In the genomic region with DNA sequence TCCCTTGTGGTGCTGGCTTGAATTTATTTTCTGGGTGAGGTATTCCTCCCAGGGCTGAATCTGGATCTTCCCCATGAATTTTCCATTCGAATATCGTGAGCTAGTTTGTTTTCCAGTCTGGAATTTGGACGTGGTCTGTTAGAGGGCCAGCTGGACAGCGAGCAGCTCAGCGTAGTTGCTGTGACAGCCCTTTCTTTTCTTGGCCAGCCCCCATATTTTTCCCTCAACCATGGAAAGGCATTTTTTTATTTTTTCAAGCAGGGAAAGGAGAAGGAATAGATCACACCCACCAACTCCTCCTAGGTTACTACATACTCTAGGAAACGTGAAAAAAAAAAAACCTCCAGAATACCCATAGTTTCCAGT, we compare ENCODE assay signal across 10 cellular contexts.
DNase-seq lines count a peak whose midpoint lies in the region; ATAC-seq and TF ChIP-seq lines count a peak whose summit lies in the region.
"Had no signal": no experiment of that assay in that cellular context is flagged by ENCODE, and none has a peak within 500 bp of the region (broad histone marks: within the 10 kb centered on the region; RNA-seq: fewer than 3 reads in every experiment).

No MANE protein-coding gene starts in this region.

- ATAC-seq in GM21576 (IDR thresholded peaks at IDR 0.05; ENCODE audit: unreplicated experiment) (no peak), GM18502 (IDR thresholded peaks at IDR 0.05; ENCODE audit: poor library complexity, unreplicated experiment) (no peak)

- in situ Hi-C loops in astrocyte of the spinal cord (cut with HindIII; ENCODE audit: low sequenced_read_pairs) = no loop called here

- DNase-seq in astrocyte of the spinal cord (ENCODE audit: low read depth, low spot score) = peak; percentile 59
- peak; percentile 78 for DNase-seq in fibroblast of villous mesenchyme (ENCODE audit: low read depth)
- peak in 1 of 2 donors; percentile 65 for DNase-seq in tibial nerve (ENCODE audit: low spot score in 2 of 2)
- DNase-seq in NCI-H345 treated with DMSO at 0.1 percent for 48 hours (lab: John Stamatoyannopoulos, UW; ENCODE audit: unreplicated experiment) = no peak
- DNase-seq: activated CD4-positive, CD25-positive, alpha-beta regulatory T cell; activated naive CD8-positive, alpha-beta T cell treated with anti-CD3 and anti-CD28 coated beads for 36 hours; NCI-H2081 had no signal

- peak overlapping the region; percentile 90 for H3K27ac ChIP-seq in muscle layer of duodenum (ENCODE audit: low read length)
- peak overlapping the region; percentile 67 to 93 (median 86) for H3K27ac ChIP-seq in tibial nerve

- 11 to 13% methylated on average over 6 of the region's 6 CpGs for WGBS in tibial nerve, 2 donors

- peaks cover 17 to 38% of the 10 kb centered on the region in 2 donors for H3K4me1 ChIP-seq in muscle layer of duodenum (ENCODE audit: control insufficient read depth in 1 of 2, insufficient read depth in 2 of 2, low read length in 2 of 2)
- H3K4me1 ChIP-seq in tibial nerve = peaks cover 0 to 74% (median 33%) of the 10 kb centered on the region in 4 donors

- H3K27me3 ChIP-seq in muscle layer of duodenum (ENCODE audit: low read depth, low read length) (no peaks in the 10 kb centered on the region), tibial nerve (no peaks in the 10 kb centered on the region)

- TF ChIP-seq CTCF in astrocyte of the spinal cord (IDR thresholded peaks at IDR 0.05; ENCODE audit: low read depth, low read length) (no peak), fibroblast of villous mesenchyme (IDR thresholded peaks at IDR 0.05; ENCODE audit: insufficient read depth, low read depth, low read length) (no peak), tibial nerve (IDR thresholded peaks at IDR 0.05) (no peak)

- TF ChIP-seq EP300 in tibial nerve (IDR thresholded peaks at IDR 0.05) = peak in 1 of 2 donors; percentile 79

- TF ChIP-seq POLR2A in tibial nerve (IDR thresholded peaks at IDR 0.05) = peak in 1 of 2 donors; percentile 41

- peaks cover 9 to 26% of the 10 kb centered on the region in 2 donors for H3K36me3 ChIP-seq in muscle layer of duodenum (ENCODE audit: control insufficient read depth in 1 of 2, insufficient read depth in 2 of 2, low read length in 2 of 2)
- H3K36me3 ChIP-seq in tibial nerve = peaks cover 2 to 31% (median 11%) of the 10 kb centered on the region in 3 donors

- H3K9me3 ChIP-seq in muscle layer of duodenum (ENCODE audit: control insufficient read depth in 1 of 2, low read length in 2 of 2) (no peaks in the 10 kb centered on the region), tibial nerve (no peaks in the 10 kb centered on the region)

- no peak overlapping the region for H3K4me3 ChIP-seq in astrocyte of the spinal cord (ENCODE audit: low read depth, low read length)
- H3K4me3 ChIP-seq in fibroblast of villous mesenchyme (ENCODE audit: low read depth, low read length) = no peak overlapping the region
- peak overlapping the region; percentile 37 to 42 for H3K4me3 ChIP-seq in muscle layer of duodenum (ENCODE audit: low read depth in 1 of 2, low read length in 2 of 2)
- H3K4me3 ChIP-seq in tibial nerve = peak overlapping the region in 2 of 4 donors; percentile 2 to 31

Comparison
In these comparisons a context has a peak if more than half of its experiments do, and no peak if none do; other contexts are left out.
1. H3K4me3 ChIP-seq: peak in muscle layer of duodenum (2 of 2); none in astrocyte of the spinal cord (single experiment) and fibroblast of villous mesenchyme (single experiment).